Comparison of ENCODE assay signal across 21 cellular contexts in genomic region chr12:116156614-116157013, GRCh38.
DNase-seq lines count a peak whose midpoint lies in the region; ATAC-seq, FAIRE-seq and TF ChIP-seq lines count a peak whose summit lies in the region.
"Had no signal": no experiment of that assay in that cellular context is flagged by ENCODE, and none has a peak within 500 bp of the region (broad histone marks: within the 10 kb centered on the region; RNA-seq: fewer than 3 reads in every experiment).

No MANE protein-coding gene starts in this region.

- DNase-seq in A549 (ENCODE audit: low read depth in 1 of 2, low spot score in 1 of 2): no peak
- DNase-seq in IMR-90: no peak
- no peak for DNase-seq in astrocyte (ENCODE audit: low read depth)
- DNase-seq in nephron progenitor cell: no peak
- DNase-seq in left lobe of liver (ENCODE audit: low spot score): no peak
- no peak for DNase-seq in ureter (ENCODE audit: low spot score)
- DNase-seq in H54 (ENCODE audit: insufficient read length, low spot score): no peak
- DNase-seq: 8988T; C1 segment of cervical spinal cord; Calu3; CD4-positive, alpha-beta memory T cell; COR-L47; DND-41; GM23248; H9; HFFc6 had no signal

- peak overlapping the region; percentile 43 for H3K27ac Mint-ChIP-seq in astrocyte (ENCODE audit: unreplicated experiment)
- H3K27ac Mint-ChIP-seq in nephron progenitor cell: peak overlapping the region; percentile 62
- H3K27ac Mint-ChIP-seq: HFFc6 had no signal

- H2BK5ac ChIP-seq in IMR-90 (ENCODE audit: low read depth, low read length, poor library complexity, severe bottlenecking): no peak overlapping the region

- TF ChIP-seq POLR2A in A549 (IDR thresholded peaks at IDR 0.05; ENCODE audit: low read length): no peak
- no peak for TF ChIP-seq POLR2A in IMR-90 (IDR thresholded peaks at IDR 0.05; ENCODE audit: low read depth, low read length)
- TF ChIP-seq POLR2A in H54 (IDR thresholded peaks at IDR 0.05; ENCODE audit: low read depth, low read length): no peak

- FAIRE-seq in A549 (lab: Jason Lieb, UNC) (no peak), astrocyte (lab: Jason Lieb, UNC) (no peak), H54 (lab: Jason Lieb, UNC) (no peak)
- FAIRE-seq: G401.6, GM12892, H1 had no signal

- BruUV-seq in IMR-90 (replicated peaks; lab: Mats Ljungman, UMichigan): no TSS peak

- H3K4me1 ChIP-seq in A549 (peaks cover 61% of the 10 kb centered on the region), IMR-90 (ENCODE audit: control insufficient read depth, insufficient read depth, low read length) (peaks cover 15% of the 10 kb centered on the region), astrocyte (ENCODE audit: insufficient read depth, low read length) (peaks cover 30% of the 10 kb centered on the region)

- H3K4me2 ChIP-seq in A549: no peak overlapping the region
- no peak overlapping the region for H3K4me2 ChIP-seq in IMR-90 (ENCODE audit: low read depth, low read length)
- H3K4me2 ChIP-seq in astrocyte (ENCODE audit: low read length): no peak overlapping the region

- H3K27me3 ChIP-seq in IMR-90 (ENCODE audit: control insufficient read depth, insufficient read depth, low read length) (no peaks in the 10 kb centered on the region), astrocyte (ENCODE audit: insufficient read depth, low read length) (no peaks in the 10 kb centered on the region)

- no peak for TF ChIP-seq RAD21 in A549 (conservative IDR thresholded peaks at IDR 0.05 in 1 of 2, IDR thresholded peaks at IDR 0.05 in 1 of 2)
- TF ChIP-seq RAD21 in IMR-90 (IDR thresholded peaks at IDR 0.05; ENCODE audit: low read length): no peak

- no peak for TF ChIP-seq EP300 in A549 (IDR thresholded peaks at IDR 0.05)

- H3K9ac ChIP-seq in IMR-90 (ENCODE audit: low read depth, low read length) (no peak overlapping the region), astrocyte (ENCODE audit: low read length) (no peak overlapping the region)
- H3K9ac ChIP-seq: GM23248 had no signal

- H3K9me3 ChIP-seq in A549 (no peaks in the 10 kb centered on the region), IMR-90 (ENCODE audit: control insufficient read depth, insufficient read depth, low read length) (no peaks in the 10 kb centered on the region), astrocyte (ENCODE audit: insufficient read depth, low read depth, low read length) (no peaks in the 10 kb centered on the region)

- H3K36me3 Mint-ChIP-seq in astrocyte (ENCODE audit: low read depth, unreplicated experiment) (no peaks in the 10 kb centered on the region), nephron progenitor cell (ENCODE audit: low read depth) (no peaks in the 10 kb centered on the region)
- H3K36me3 Mint-ChIP-seq: CD4-positive, alpha-beta memory T cell had no signal

- H4K20me1 ChIP-seq in IMR-90 (ENCODE audit: insufficient read depth, low read length): peaks cover 88% of the 10 kb centered on the region
- H4K20me1 ChIP-seq in astrocyte (ENCODE audit: insufficient read depth, low read length): peaks cover 70% of the 10 kb centered on the region

- no peak overlapping the region for H3K23ac ChIP-seq in IMR-90 (ENCODE audit: low read depth, low read length)

- H3K79me2 ChIP-seq in astrocyte (ENCODE audit: insufficient read depth, low read length): peaks cover 98% of the 10 kb centered on the region

- no peak overlapping the region for H4K5ac ChIP-seq in IMR-90 (ENCODE audit: low read depth, low read length)

- in situ Hi-C loops in IMR-90 (cut with MboI; ENCODE audit: low sequenced_read_pairs): no loop called here

- no peak overlapping the region for H2BK15ac ChIP-seq in IMR-90 (ENCODE audit: low read depth, low read length)

- H3K27ac ChIP-seq in A549 (no peak overlapping the region), IMR-90 (ENCODE audit: insufficient read depth, low read length) (no peak overlapping the region), astrocyte (ENCODE audit: low read depth, low read length) (no peak overlapping the region)
- H3K27ac ChIP-seq: GM23248 had no signal

- no peak overlapping the region for H4K91ac ChIP-seq in IMR-90 (ENCODE audit: insufficient read depth, low read depth, low read length)

- peaks cover 20% of the 10 kb centered on the region for H3K9me1 ChIP-seq in IMR-90 (ENCODE audit: insufficient read depth, low read length)

- no peak overlapping the region for H2AFZ ChIP-seq in IMR-90 (replicated peaks; ENCODE audit: low read length, poor library complexity)
- no peak overlapping the region for H2AFZ ChIP-seq in astrocyte (ENCODE audit: low read depth, low read length)
- H2AFZ ChIP-seq: GM23248 had no signal

- intact Hi-C loops in IMR-90 (cut with micrococcal nuclease): no loop called here

- H2BK120ac ChIP-seq in IMR-90 (ENCODE audit: low read depth, low read length): no peak overlapping the region

- H3K9me3 Mint-ChIP-seq in astrocyte (ENCODE audit: unreplicated experiment) (no peaks in the 10 kb centered on the region), nephron progenitor cell (no peaks in the 10 kb centered on the region)
- H3K9me3 Mint-ChIP-seq: CD4-positive, alpha-beta memory T cell; H9; HFFc6 had no signal

- H2BK20ac ChIP-seq in IMR-90 (ENCODE audit: low read depth, low read length): no peak overlapping the region

- no peak overlapping the region for H3K4ac ChIP-seq in IMR-90 (ENCODE audit: low read depth, low read length)

- H2AK5ac ChIP-seq in IMR-90 (ENCODE audit: low read depth, low read length): no peak overlapping the region

- no peak overlapping the region for H2AK9ac ChIP-seq in IMR-90 (replicated peaks; ENCODE audit: low read depth, low read length, poor library complexity)

- POLR2A ChIA-PET in A549 (lab: Yijun Ruan, JAX): no interaction called here
- POLR2A ChIA-PET in IMR-90 (lab: Charles Lee; ENCODE audit: unreplicated experiment): no interaction called here

- no peaks in the 10 kb centered on the region for H3K27me3 Mint-ChIP-seq in astrocyte (ENCODE audit: low read depth, unreplicated experiment)
- H3K27me3 Mint-ChIP-seq in nephron progenitor cell (ENCODE audit: low read depth, poor library complexity): peaks cover 3% of the 10 kb centered on the region
- H3K27me3 Mint-ChIP-seq: CD4-positive, alpha-beta memory T cell had no signal

- H3K18ac ChIP-seq in IMR-90 (ENCODE audit: low read depth, low read length): no peak overlapping the region

- peaks cover 43 to 84% of the 10 kb centered on the region in 2 experiments for H3K79me1 ChIP-seq in IMR-90 (ENCODE audit: low read depth in 1 of 2, low read length in 2 of 2)

- H3K56ac ChIP-seq in IMR-90 (ENCODE audit: extremely low read depth, insufficient read depth, low read length): no peak overlapping the region

- peaks cover 56% of the 10 kb centered on the region for H3K4me1 Mint-ChIP-seq in astrocyte (ENCODE audit: low read depth, unreplicated experiment)
- H3K4me1 Mint-ChIP-seq in nephron progenitor cell: peaks cover 53% of the 10 kb centered on the region

- H3K4me3 Mint-ChIP-seq in astrocyte (ENCODE audit: unreplicated experiment): no peak overlapping the region
- H3K4me3 Mint-ChIP-seq in nephron progenitor cell: no peak overlapping the region
- H3K4me3 Mint-ChIP-seq: CD4-positive, alpha-beta memory T cell; H9; HFFc6 had no signal

- CTCF ChIA-PET in A549 (lab: Yijun Ruan, JAX): interaction anchor here (1.7 kb wide), 1 partner anchor 16 kb away, joined by 5 read pairs; no protein-coding TSS in a partner anchor
- CTCF ChIA-PET in IMR-90 (lab: Yijun Ruan, JAX): no interaction called here

- ATAC-seq in A549: no peak
- no peak for ATAC-seq in IMR-90 (ENCODE audit: low read depth)
- no peak for ATAC-seq in left lobe of liver
- no peak for ATAC-seq in HG03139 (IDR thresholded peaks at IDR 0.05; ENCODE audit: unreplicated experiment)
- ATAC-seq: HCT116 had no signal

- 94% methylated on average over 4 of the region's 4 CpGs for WGBS in A549 (ENCODE audit: missing lambda C conversion rate)
- no CpG with 5 or more reads among the region's 4 CpGs for WGBS in IMR-90 (ENCODE audit: extremely low coverage in 2 of 2, insufficient read length in 1 of 2), 2 experiments

- no peak overlapping the region for H3K14ac ChIP-seq in IMR-90 (replicated peaks; ENCODE audit: low read depth, low read length)

- dilution Hi-C loops in IMR-90 (cut with HindIII; ENCODE audit: low sequenced_read_pairs, unreplicated experiment): no loop called here

- no peak overlapping the region for H4K8ac ChIP-seq in IMR-90 (ENCODE audit: low read depth in 2 of 2, low read length in 2 of 2)

- H3K4me3 ChIP-seq in A549: no peak overlapping the region
- no peak overlapping the region for H3K4me3 ChIP-seq in IMR-90 (ENCODE audit: insufficient read depth, low read depth, low read length)
- no peak overlapping the region for H3K4me3 ChIP-seq in astrocyte (ENCODE audit: insufficient read depth, low read depth, low read length)
- H3K4me3 ChIP-seq: GM23248 had no signal

- H3K36me3 ChIP-seq in IMR-90 (ENCODE audit: control insufficient read depth, insufficient read depth, low read length) (no peaks in the 10 kb centered on the region), astrocyte (ENCODE audit: insufficient read depth, low read length) (no peaks in the 10 kb centered on the region)

- no peak for TF ChIP-seq CTCF in A549 (IDR thresholded peaks at IDR 0.05)
- TF ChIP-seq CTCF in IMR-90 (conservative IDR thresholded peaks at IDR 0.05; ENCODE audit: low read depth, low read length): no peak
- TF ChIP-seq CTCF in astrocyte (IDR thresholded peaks at IDR 0.05; ENCODE audit: insufficient read depth, low read depth, low read length): no peak
- TF ChIP-seq CTCF in nephron progenitor cell (IDR thresholded peaks at IDR 0.05): no peak

TF ChIP-seq in A549, 52 proteins besides CTCF, POLR2A, EP300 and RAD21:
- no peak for TF ChIP-seq SMC3 (IDR thresholded peaks at IDR 0.05)
- TF ChIP-seq ZC3H11A (IDR thresholded peaks at IDR 0.05): no peak
- TF ChIP-seq MAFK (IDR thresholded peaks at IDR 0.05; ENCODE audit: partially characterized antibody): peak; percentile 66

TF ChIP-seq in IMR-90, 13 proteins besides CTCF, POLR2A, EP300 and RAD21:
- TF ChIP-seq CEBPB (IDR thresholded peaks at IDR 0.05; ENCODE audit: low read depth, low read length) (no peak), FOS (IDR thresholded peaks at IDR 0.05; ENCODE audit: low read depth, low read length) (no peak), MAFK (IDR thresholded peaks at IDR 0.05; ENCODE audit: low read depth, low read length) (peak; percentile 54), ELK1 (IDR thresholded peaks at IDR 0.05; ENCODE audit: borderline replicate concordance, low read depth, low read length) (no peak)
